26 cellular contexts compared by ENCODE assay signal in the genomic region with DNA sequence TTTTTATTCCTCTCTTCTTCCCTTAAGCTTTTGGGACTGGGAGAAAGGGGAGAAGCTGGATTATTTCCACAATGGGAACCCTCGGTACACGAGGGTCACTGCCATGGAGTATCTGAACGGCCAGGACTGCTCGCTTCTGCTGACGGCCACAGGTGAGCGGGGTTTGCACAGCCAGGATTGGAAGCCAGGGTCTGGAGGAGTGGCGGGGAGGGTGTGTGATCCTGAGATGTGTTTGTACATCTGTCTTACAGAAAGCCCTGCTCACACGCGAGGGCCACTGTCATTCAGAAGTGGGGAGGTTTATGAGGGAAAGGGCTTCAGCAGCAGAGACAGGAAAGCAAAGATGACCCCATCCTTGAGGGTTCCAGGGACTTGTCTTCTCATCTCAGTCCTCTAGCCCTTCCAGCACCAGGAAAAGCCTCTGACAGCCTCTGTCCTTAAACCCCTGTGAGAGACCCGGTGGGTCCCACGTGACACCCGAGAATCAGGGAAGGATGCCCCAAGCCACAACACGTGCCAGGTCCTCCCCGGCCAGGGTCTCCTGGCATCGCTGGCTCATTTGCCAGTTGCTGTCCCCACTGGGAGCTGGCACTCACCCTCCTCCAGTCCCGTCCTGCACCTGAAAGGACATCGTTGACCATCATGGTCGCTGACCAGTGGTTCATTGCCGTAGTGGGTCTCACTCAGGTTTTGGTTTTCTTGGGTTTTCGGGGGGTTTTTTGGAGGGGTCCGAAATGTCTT. TPM values are rescaled to one million over a fixed set of nuclear protein-coding genes. Genes with fewer than 3 reads are reported as not detected.
A peak's percentile ranks its signal among the peaks of the same experiment; 100 is the strongest.
DNase-seq lines count a peak whose midpoint lies in the region; ATAC-seq and TF ChIP-seq lines count a peak whose summit lies in the region.
"Had no signal": no experiment of that assay in that cellular context is flagged by ENCODE, and none has a peak within 500 bp of the region (broad histone marks: within the 10 kb centered on the region; RNA-seq: fewer than 3 reads in every experiment).

No MANE protein-coding gene starts in this region.

- H3K27ac Mint-ChIP-seq in activated CD8-positive, alpha-beta T cell treated with anti-CD3 and anti-CD28 coated beads, Interleukin-2, amount 10 ng/mL, durations not matched to agents 7 days and 5 days, result peak overlapping the region; percentile 22
- no peak overlapping the region for H3K27ac Mint-ChIP-seq in activated CD8-positive, alpha-beta T cell treated with anti-CD3 and anti-CD28 coated beads for 36 hours
- H3K27ac Mint-ChIP-seq: activated CD4-positive, alpha-beta T cell treated with anti-CD3 and anti-CD28 coated beads, Interleukin-2, amount 10 ng/mL, durations not matched to agents 24 days and 14 days; activated naive CD4-positive, alpha-beta T cell treated with anti-CD3 and anti-CD28 coated beads, Interleukin-2, amount 50 U/mL, for 24 hours; activated T-cell treated with anti-CD3 and anti-CD28 coated beads, Interleukin-2, amount 50 U/mL, for 72 hours; CD4-positive, CD25-positive, alpha-beta regulatory T cell had no signal

- TF ChIP-seq EP300 in esophagus muscularis mucosa (IDR thresholded peaks at IDR 0.05), result no peak

- ATAC-seq in activated CD8-positive, alpha-beta T cell treated with anti-CD3 and anti-CD28 coated beads, Interleukin-2, amount 10 ng/mL, durations not matched to agents 7 days and 5 days, result no peak
- no peak for ATAC-seq in activated CD8-positive, alpha-beta T cell treated with anti-CD3 and anti-CD28 coated beads for 36 hours
- no peak for ATAC-seq in sciatic nerve
- ATAC-seq: activated T-cell treated with anti-CD3 and anti-CD28 coated beads, Interleukin-2, amount 50 U/mL, for 72 hours; psoas muscle had no signal

- H3K36me3 Mint-ChIP-seq in activated CD8-positive, alpha-beta T cell treated with anti-CD3 and anti-CD28 coated beads, Interleukin-2, amount 10 ng/mL, durations not matched to agents 7 days and 5 days (ENCODE audit: low read depth), result peaks cover 31% of the 10 kb centered on the region
- H3K36me3 Mint-ChIP-seq in activated CD8-positive, alpha-beta T cell treated with anti-CD3 and anti-CD28 coated beads for 36 hours (ENCODE audit: low read depth), result peaks cover 27% of the 10 kb centered on the region

- H3K4me3 Mint-ChIP-seq in activated CD8-positive, alpha-beta T cell treated with anti-CD3 and anti-CD28 coated beads, Interleukin-2, amount 10 ng/mL, durations not matched to agents 7 days and 5 days, result no peak overlapping the region
- H3K4me3 Mint-ChIP-seq in activated CD8-positive, alpha-beta T cell treated with anti-CD3 and anti-CD28 coated beads for 36 hours, result no peak overlapping the region
- H3K4me3 Mint-ChIP-seq: activated CD4-positive, alpha-beta T cell treated with anti-CD3 and anti-CD28 coated beads, Interleukin-2, amount 10 ng/mL, durations not matched to agents 24 days and 14 days; activated naive CD4-positive, alpha-beta T cell treated with anti-CD3 and anti-CD28 coated beads, Interleukin-2, amount 50 U/mL, for 24 hours; activated T-cell treated with anti-CD3 and anti-CD28 coated beads, Interleukin-2, amount 50 U/mL, for 72 hours; CD4-positive, CD25-positive, alpha-beta regulatory T cell; immature natural killer cell had no signal

- CTCF ChIA-PET in activated CD8-positive, alpha-beta T cell treated with anti-CD3 and anti-CD28 coated beads, Interleukin-2, amount 10 ng/mL, durations not matched to agents 7 days and 5 days (lab: Charles Lee), result no interaction called here
- CTCF ChIA-PET in activated CD8-positive, alpha-beta T cell treated with anti-CD3 and anti-CD28 coated beads for 36 hours (lab: Charles Lee), result no interaction called here
- CTCF ChIA-PET in HEK293 (lab: Yijun Ruan, JAX), result interaction anchor here (0.5 kb wide), 1 partner anchor 846 kb away, joined by 3 read pairs; a partner anchor contains a TSS

- H3K36me3 ChIP-seq in HEK293 (ENCODE audit: control insufficient read depth in 2 of 2, insufficient read depth in 1 of 2, low read length in 2 of 2) (peaks cover 5 to 51% of the 10 kb centered on the region in 2 experiments; a peak in 2 of 3 replicates), esophagus muscularis mucosa (peaks cover 4 to 68% (median 55%) of the 10 kb centered on the region in 4 donors)
- H3K36me3 ChIP-seq: colonic mucosa had no signal

- no peaks in the 10 kb centered on the region for H3K9me3 Mint-ChIP-seq in activated CD8-positive, alpha-beta T cell treated with anti-CD3 and anti-CD28 coated beads, Interleukin-2, amount 10 ng/mL, durations not matched to agents 7 days and 5 days (ENCODE audit: insufficient read depth)
- no peaks in the 10 kb centered on the region for H3K9me3 Mint-ChIP-seq in activated CD8-positive, alpha-beta T cell treated with anti-CD3 and anti-CD28 coated beads for 36 hours
- H3K9me3 Mint-ChIP-seq: activated CD4-positive, alpha-beta T cell treated with anti-CD3 and anti-CD28 coated beads, Interleukin-2, amount 10 ng/mL, durations not matched to agents 24 days and 14 days; activated naive CD4-positive, alpha-beta T cell treated with anti-CD3 and anti-CD28 coated beads, Interleukin-2, amount 50 U/mL, for 24 hours; CD4-positive, CD25-positive, alpha-beta regulatory T cell; immature natural killer cell had no signal

- no peak overlapping the region for H3K27ac ChIP-seq in HEK293 (ENCODE audit: extremely low read depth, low read depth, low read length)
- peak overlapping the region in 3 of 4 donors; percentile 32 to 74 (median 71) for H3K27ac ChIP-seq in esophagus muscularis mucosa (replicated peaks in 1 of 4)
- H3K27ac ChIP-seq: colonic mucosa, Peyer's patch, psoas muscle, SJCRH30, skin epidermis had no signal

- no peak for TF ChIP-seq POLR2A in esophagus muscularis mucosa (IDR thresholded peaks at IDR 0.05; ENCODE audit: low read depth)

- no peaks in the 10 kb centered on the region for H3K9me3 ChIP-seq in HEK293 (ENCODE audit: control insufficient read depth, insufficient read depth, low read depth, low read length)
- H3K9me3 ChIP-seq in esophagus muscularis mucosa, result no peaks in the 10 kb centered on the region
- H3K9me3 ChIP-seq: colonic mucosa, Peyer's patch, psoas muscle had no signal

- 96% methylated on average over 21 of the region's 21 CpGs for WGBS in esophagus muscularis mucosa

- H3K4me3 ChIP-seq in HEK293 (ENCODE audit: low read depth, low read length) (no peak overlapping the region), esophagus muscularis mucosa (no peak overlapping the region)
- H3K4me3 ChIP-seq: colonic mucosa, Peyer's patch, psoas muscle, SJCRH30, skin epidermis had no signal

- H3K4me1 ChIP-seq in HEK293 (ENCODE audit: control insufficient read depth, insufficient read depth, low read length) (no peaks in the 10 kb centered on the region), esophagus muscularis mucosa (peaks cover 14 to 75% (median 60%) of the 10 kb centered on the region in 4 donors)
- H3K4me1 ChIP-seq: colonic mucosa, SJCRH30 had no signal

- H3K27me3 Mint-ChIP-seq in activated CD8-positive, alpha-beta T cell treated with anti-CD3 and anti-CD28 coated beads, Interleukin-2, amount 10 ng/mL, durations not matched to agents 7 days and 5 days (ENCODE audit: low read depth), result no peaks in the 10 kb centered on the region
- no peaks in the 10 kb centered on the region for H3K27me3 Mint-ChIP-seq in activated CD8-positive, alpha-beta T cell treated with anti-CD3 and anti-CD28 coated beads for 36 hours
- H3K27me3 Mint-ChIP-seq: activated CD4-positive, alpha-beta T cell treated with anti-CD3 and anti-CD28 coated beads, Interleukin-2, amount 10 ng/mL, durations not matched to agents 24 days and 14 days; activated naive CD4-positive, alpha-beta T cell treated with anti-CD3 and anti-CD28 coated beads, Interleukin-2, amount 50 U/mL, for 24 hours; CD4-positive, CD25-positive, alpha-beta regulatory T cell had no signal

- TF ChIP-seq CTCF in activated CD8-positive, alpha-beta T cell treated with anti-CD3 and anti-CD28 coated beads for 36 hours (IDR thresholded peaks at IDR 0.05), result no peak
- TF ChIP-seq CTCF in HEK293 (tag by site-specific recombination; IDR thresholded peaks at IDR 0.05) (no peak), esophagus muscularis mucosa (IDR thresholded peaks at IDR 0.05) (no peak)

- POLR2A ChIA-PET in activated CD8-positive, alpha-beta T cell treated with anti-CD3 and anti-CD28 coated beads, Interleukin-2, amount 10 ng/mL, durations not matched to agents 7 days and 5 days (lab: Charles Lee), result interaction anchor here (0.6 kb wide), 1 partner anchor 9 kb away, joined by 3 read pairs; no protein-coding TSS in a partner anchor
- POLR2A ChIA-PET in activated CD8-positive, alpha-beta T cell treated with anti-CD3 and anti-CD28 coated beads for 36 hours (lab: Charles Lee), result no interaction called here
- POLR2A ChIA-PET in HEK293 (lab: Yijun Ruan, JAX), result no interaction called here

- intact Hi-C loops in activated CD8-positive, alpha-beta T cell treated with anti-CD3 and anti-CD28 coated beads for 36 hours (cut with micrococcal nuclease), result no loop called here
- intact Hi-C loops in esophagus muscularis mucosa (cut with DNase I), result no loop called here
- intact Hi-C loops in sciatic nerve (cut with DNase I), result no loop called here

- peaks cover 21% of the 10 kb centered on the region for H3K4me1 Mint-ChIP-seq in activated CD8-positive, alpha-beta T cell treated with anti-CD3 and anti-CD28 coated beads, Interleukin-2, amount 10 ng/mL, durations not matched to agents 7 days and 5 days (ENCODE audit: low read depth)
- no peaks in the 10 kb centered on the region for H3K4me1 Mint-ChIP-seq in activated CD8-positive, alpha-beta T cell treated with anti-CD3 and anti-CD28 coated beads for 36 hours (ENCODE audit: low read depth)
- H3K4me1 Mint-ChIP-seq: activated naive CD4-positive, alpha-beta T cell treated with anti-CD3 and anti-CD28 coated beads, Interleukin-2, amount 50 U/mL, for 24 hours had no signal

- no peaks in the 10 kb centered on the region for H3K27me3 ChIP-seq in esophagus muscularis mucosa
- H3K27me3 ChIP-seq: colonic mucosa, Peyer's patch, SJCRH30 had no signal

- no peak for DNase-seq in activated CD8-positive, alpha-beta T cell treated with anti-CD3 and anti-CD28 coated beads, Interleukin-2, amount 10 ng/mL, durations not matched to agents 7 days and 5 days
- no peak for DNase-seq in activated CD8-positive, alpha-beta T cell treated with anti-CD3 and anti-CD28 coated beads for 36 hours
- DNase-seq in esophagus muscularis mucosa (ENCODE audit: extremely low spot score) (no peak), sciatic nerve (ENCODE audit: low spot score) (peak; percentile 45), SW 1271 (lab: John Stamatoyannopoulos, UW) (no peak), NCI-H2171 (lab: John Stamatoyannopoulos, UW) (no peak), nucleus accumbens (lab: John Stamatoyannopoulos, UW) (no peak)
- DNase-seq: activated CD4-positive, alpha-beta T cell treated with anti-CD3 and anti-CD28 coated beads, Interleukin-2, amount 10 ng/mL, durations not matched to agents 24 days and 14 days; activated T-cell treated with anti-CD3 and anti-CD28 coated beads, Interleukin-2, amount 50 U/mL, for 72 hours; Calu3; CD4-positive, CD25-positive, alpha-beta regulatory T cell; colonic mucosa; DMS79 treated with DMSO at 0.1 percent for 48 hours; effector CD4-positive, alpha-beta T cell; immature natural killer cell; IMR-90; NCI-H1417 treated with DMSO at 0.1 percent for 48 hours; NCI-H2029 treated with DMSO at 0.1 percent for 48 hours; NCI-H345; Peyer's patch; SJCRH30; stimulated activated naive CD4-positive, alpha-beta T cell had no signal

RNA-seq across cellular contexts. Expression of a gene that starts 44.3 kb away (rescaled TPM):
- 10 to 100 TPM; 32.4 to 35.5 TPM for total RNA-seq in activated CD8-positive, alpha-beta T cell treated with anti-CD3 and anti-CD28 coated beads, Interleukin-2, amount 10 ng/mL, durations not matched to agents 7 days and 5 days
- total RNA-seq in activated CD8-positive, alpha-beta T cell treated with anti-CD3 and anti-CD28 coated beads for 36 hours, result 10 to 100 TPM; 13.9 to 16.7 TPM
- 10 to 100 TPM; 17.6 to 29.2 (median 25.8) TPM for total RNA-seq in esophagus muscularis mucosa
- 26.8 TPM for total RNA-seq in sciatic nerve
